ENCODE assay signal across 29 cellular contexts in genomic region chr11:74279256-74279655, GRCh38. TPM values are rescaled to one million over a fixed set of nuclear protein-coding genes. Genes with fewer than 3 reads are reported as not detected.
DNase-seq lines count a peak whose midpoint lies in the region; ATAC-seq, FAIRE-seq and TF ChIP-seq lines count a peak whose summit lies in the region.
"Had no signal": no experiment of that assay in that cellular context is flagged by ENCODE, and none has a peak within 500 bp of the region (broad histone marks: within the 10 kb centered on the region; RNA-seq: fewer than 3 reads in every experiment).

No MANE protein-coding gene starts in this region.

- no peak for TF ChIP-seq POLR2A in A549 (IDR thresholded peaks at IDR 0.05; ENCODE audit: low read length)

- no peaks in the 10 kb centered on the region for H3K9me3 Mint-ChIP-seq in osteocyte (ENCODE audit: unreplicated experiment)
- H3K9me3 Mint-ChIP-seq: activated CD4-positive, alpha-beta memory T cell treated with anti-CD3 and anti-CD28 coated beads, Interleukin-2, amount 10 ng/mL, durations not matched to agents 7 days and 5 days; activated naive CD8-positive, alpha-beta T cell treated with anti-CD3 and anti-CD28 coated beads, Interleukin-2, amount 50 U/mL, for 24 hours; IgD-negative memory B cell; immature natural killer cell; neural progenitor cell had no signal

- no peaks in the 10 kb centered on the region for H3K27me3 Mint-ChIP-seq in osteocyte (ENCODE audit: unreplicated experiment)
- H3K27me3 Mint-ChIP-seq: activated naive CD8-positive, alpha-beta T cell treated with anti-CD3 and anti-CD28 coated beads, Interleukin-2, amount 50 U/mL, for 24 hours had no signal

- no peak for TF ChIP-seq EP300 in A549 (IDR thresholded peaks at IDR 0.05)

- H3K4me3 ChIP-seq in A549 = peak overlapping the region; percentile 3; the same call in 1 of the 3 replicates
- H3K4me3 ChIP-seq in PC-9 = no peak overlapping the region
- H3K4me3 ChIP-seq in Karpas-422 (ENCODE audit: low read length) = no peak overlapping the region
- H3K4me3 ChIP-seq: colonic mucosa, mucosa of descending colon, neural progenitor cell, upper lobe of left lung had no signal

- intact Hi-C loops in PC-9 (cut with micrococcal nuclease; ENCODE audit: unreplicated experiment) (no loop called here), left colon (cut with DNase I, micrococcal nuclease) (no loop called here)

- BruUV-seq in PC-9 (replicated peaks; lab: Mats Ljungman, UMichigan) = no TSS peak

- H3K9ac ChIP-seq in Karpas-422 (ENCODE audit: low read length) = no peak overlapping the region
- H3K9ac ChIP-seq: neural progenitor cell had no signal

- H3K4me1 ChIP-seq in A549 (peaks cover 66% of the 10 kb centered on the region), PC-9 (replicated peaks; ENCODE audit: insufficient read depth) (peaks cover 25% of the 10 kb centered on the region), Karpas-422 (ENCODE audit: low read length) (no peaks in the 10 kb centered on the region)
- H3K4me1 ChIP-seq: colonic mucosa, neural progenitor cell had no signal

- H3K9me3 ChIP-seq in A549 (no peaks in the 10 kb centered on the region), PC-9 (ENCODE audit: insufficient read depth, low read depth) (no peaks in the 10 kb centered on the region), Karpas-422 (ENCODE audit: low read length) (no peaks in the 10 kb centered on the region)
- H3K9me3 ChIP-seq: colonic mucosa, mucosa of descending colon, upper lobe of left lung had no signal

- no peak for TF ChIP-seq CTCF in A549 (IDR thresholded peaks at IDR 0.05)
- TF ChIP-seq CTCF in PC-9 (conservative IDR thresholded peaks at IDR 0.05) = no peak
- TF ChIP-seq CTCF in osteocyte (IDR thresholded peaks at IDR 0.05) = no peak

- WGBS in A549 (ENCODE audit: missing lambda C conversion rate) = 15% methylated on average over 5 of the region's 5 CpGs

- DNase-seq in A549 (ENCODE audit: low read depth in 1 of 2, low spot score in 1 of 2) = peak in 1 of 2 experiments; percentile 70
- DNase-seq in PC-9 = no peak
- peak; percentile 25 for DNase-seq in fibroblast of gingiva (ENCODE audit: low read depth)
- DNase-seq in osteocyte (ENCODE audit: extremely low spot score, unreplicated experiment) = no peak
- DNase-seq in Karpas-422 = no peak
- no peak for DNase-seq in left colon
- DNase-seq: activated CD4-positive, alpha-beta memory T cell treated with anti-CD3 and anti-CD28 coated beads, Interleukin-2, amount 10 ng/mL, durations not matched to agents 7 days and 5 days; activated CD4-positive, CD25-positive, alpha-beta regulatory T cell; activated gamma-delta T cell; activated naive CD8-positive, alpha-beta T cell treated with anti-CD3 and anti-CD28 coated beads, Interleukin-2, amount 50 U/mL, for 24 hours; C1 segment of cervical spinal cord; Calu3; colonic mucosa; endodermal cell; immature natural killer cell; NCI-H146; NCI-H2171 treated with DMSO at 0.1 percent for 48 hours; NCI-H526 treated with DMSO at 0.1 percent for 48 hours; stimulated activated CD8-positive, alpha-beta memory T cell treated with anti-CD3 and anti-CD28 coated beads, Interleukin-4, amount 100 ng/mL, for 48 hours; upper lobe of left lung had no signal

- H3K36me3 Mint-ChIP-seq in osteocyte (ENCODE audit: unreplicated experiment) = no peaks in the 10 kb centered on the region
- H3K36me3 Mint-ChIP-seq: brain, IgD-negative memory B cell, immature natural killer cell, neural progenitor cell had no signal

- H3K4me2 ChIP-seq in A549 (peak overlapping the region; percentile 65), PC-9 (peak overlapping the region; percentile 26), Karpas-422 (ENCODE audit: low read depth, low read length, poor library complexity, severe bottlenecking) (no peak overlapping the region)
- H3K4me2 ChIP-seq: neural progenitor cell had no signal

- FAIRE-seq in A549 (lab: Jason Lieb, UNC) = no peak
- FAIRE-seq: A204.1, GM19239, H1 had no signal

- H3K4me3 Mint-ChIP-seq in osteocyte (ENCODE audit: unreplicated experiment) = no peak overlapping the region
- H3K4me3 Mint-ChIP-seq: activated CD4-positive, alpha-beta memory T cell treated with anti-CD3 and anti-CD28 coated beads, Interleukin-2, amount 10 ng/mL, durations not matched to agents 7 days and 5 days; activated naive CD8-positive, alpha-beta T cell treated with anti-CD3 and anti-CD28 coated beads, Interleukin-2, amount 50 U/mL, for 24 hours; brain; endodermal cell; IgD-negative memory B cell; immature natural killer cell; neural progenitor cell had no signal

- peak; percentile 57 to 66 for ATAC-seq in A549
- ATAC-seq in GM21737 (IDR thresholded peaks at IDR 0.05; ENCODE audit: unreplicated experiment) = no peak
- ATAC-seq in GM19395 (IDR thresholded peaks at IDR 0.05; ENCODE audit: unreplicated experiment) = no peak
- no peak for ATAC-seq in left colon
- ATAC-seq: activated naive CD8-positive, alpha-beta T cell treated with anti-CD3 and anti-CD28 coated beads, Interleukin-2, amount 50 U/mL, for 24 hours had no signal

- no peaks in the 10 kb centered on the region for H3K36me3 ChIP-seq in PC-9 (ENCODE audit: low read depth)
- H3K36me3 ChIP-seq in Karpas-422 (ENCODE audit: insufficient read depth, low read length) = no peaks in the 10 kb centered on the region
- H3K36me3 ChIP-seq: colonic mucosa, neural progenitor cell, upper lobe of left lung had no signal

- CTCF ChIA-PET in A549 (lab: Yijun Ruan, JAX) = interaction anchor here (0.9 to 6.0 kb wide), 5 partner anchors 24 to 461 kb away, joined by 3 to 32 read pairs (median 3); no protein-coding TSS in a partner anchor
- CTCF ChIA-PET in PC-9 (lab: Charles Lee) = interaction anchor here (0.6 to 1.0 kb wide), 4 partner anchors 24 to 281 kb away, joined by 3 read pairs; no protein-coding TSS in a partner anchor

- H3K27me3 ChIP-seq in PC-9 (ENCODE audit: insufficient read depth, low read depth) = no peaks in the 10 kb centered on the region
- no peaks in the 10 kb centered on the region for H3K27me3 ChIP-seq in Karpas-422 (ENCODE audit: low read length)
- H3K27me3 ChIP-seq: colonic mucosa, neural progenitor cell, upper lobe of left lung had no signal

- TF ChIP-seq RAD21 in A549 (conservative IDR thresholded peaks at IDR 0.05 in 1 of 2, IDR thresholded peaks at IDR 0.05 in 1 of 2) = no peak

- peaks cover 20% of the 10 kb centered on the region for H3K4me1 Mint-ChIP-seq in osteocyte (ENCODE audit: unreplicated experiment)
- H3K4me1 Mint-ChIP-seq: activated CD4-positive, alpha-beta memory T cell treated with anti-CD3 and anti-CD28 coated beads, Interleukin-2, amount 10 ng/mL, durations not matched to agents 7 days and 5 days; activated naive CD8-positive, alpha-beta T cell treated with anti-CD3 and anti-CD28 coated beads, Interleukin-2, amount 50 U/mL, for 24 hours; brain; endodermal cell; IgD-negative memory B cell; immature natural killer cell had no signal

- POLR2A ChIA-PET in A549 (lab: Yijun Ruan, JAX) (interaction anchor here (1.0 to 1.8 kb wide), 6 partner anchors 9 to 214 kb away, joined by 3 to 8 read pairs (median 6); partner anchors contain the start of gene PGM2L1), PC-9 (lab: Charles Lee; ENCODE audit: unreplicated experiment) (interaction anchor here (0.6 kb wide), 1 partner anchor 324 kb away, joined by 14 read pairs; no protein-coding TSS in a partner anchor)

- peak overlapping the region; percentile 94 to 98 for H3K27ac ChIP-seq in A549
- peak overlapping the region; percentile 27 for H3K27ac ChIP-seq in PC-9
- H3K27ac ChIP-seq in Karpas-422 (ENCODE audit: low read length) = no peak overlapping the region
- H3K27ac ChIP-seq: colonic mucosa, neural progenitor cell, upper lobe of left lung had no signal

- no peaks in the 10 kb centered on the region; the same call in 1 of the 2 replicates for H3K9me2 ChIP-seq in PC-9 (ENCODE audit: insufficient read depth)
- H3K9me2 ChIP-seq in Karpas-422 (replicated peaks; ENCODE audit: insufficient read depth, low read length) = no peaks in the 10 kb centered on the region

- peaks cover 11% of the 10 kb centered on the region; the same call in 1 of the 2 replicates for H3F3A ChIP-seq in PC-9 (ENCODE audit: insufficient read depth, low read depth)

- H3K79me2 ChIP-seq in PC-9 (ENCODE audit: low read depth) = no peaks in the 10 kb centered on the region
- H3K79me2 ChIP-seq in Karpas-422 (ENCODE audit: low read length) = no peaks in the 10 kb centered on the region

- H2AFZ ChIP-seq in PC-9 (no peak overlapping the region), Karpas-422 (ENCODE audit: low read length) (no peak overlapping the region)
- H2AFZ ChIP-seq: neural progenitor cell had no signal

- peak overlapping the region; percentile 44 for H3K27ac Mint-ChIP-seq in osteocyte (ENCODE audit: unreplicated experiment)
- H3K27ac Mint-ChIP-seq: activated CD4-positive, alpha-beta memory T cell treated with anti-CD3 and anti-CD28 coated beads, Interleukin-2, amount 10 ng/mL, durations not matched to agents 7 days and 5 days; activated naive CD8-positive, alpha-beta T cell treated with anti-CD3 and anti-CD28 coated beads, Interleukin-2, amount 50 U/mL, for 24 hours; brain; endodermal cell; IgD-negative memory B cell; immature natural killer cell; neural progenitor cell had no signal

- H4K20me1 ChIP-seq in PC-9 (ENCODE audit: insufficient read depth) (no peaks in the 10 kb centered on the region), Karpas-422 (ENCODE audit: insufficient read depth, low read depth, low read length) (no peaks in the 10 kb centered on the region)

TF ChIP-seq in A549, 52 proteins besides CTCF, POLR2A, EP300 and RAD21 (continues in another document):
- no peak for TF ChIP-seq EHF (CRISPR knock-in tag; IDR thresholded peaks at IDR 0.05)
- no peak for TF ChIP-seq MAFK (IDR thresholded peaks at IDR 0.05; ENCODE audit: partially characterized antibody)
- no peak for TF ChIP-seq CBX8 (IDR thresholded peaks at IDR 0.05)
- TF ChIP-seq TFCP2L1 (CRISPR knock-in tag; IDR thresholded peaks at IDR 0.05) = no peak
- peak; percentile 12; the same call in 1 of the 2 replicates for TF ChIP-seq HOXB13 (CRISPR knock-in tag; IDR thresholded peaks at IDR 0.05; ENCODE audit: low read depth)
- no peak; a peak in 1 of 4 replicates for TF ChIP-seq CEBPB (IDR thresholded peaks at IDR 0.05)
- peak in 1 of 2 experiments; percentile 0; a peak in 2 of 5 replicates for TF ChIP-seq JUN (IDR thresholded peaks at IDR 0.05)
- TF ChIP-seq FOSL2 (IDR thresholded peaks at IDR 0.05) = no peak
- TF ChIP-seq FOSL2 (CRISPR knock-in tag; IDR thresholded peaks at IDR 0.05) = no peak
- no peak for TF ChIP-seq ZSCAN20 (CRISPR knock-in tag; IDR thresholded peaks at IDR 0.05)
- no peak for TF ChIP-seq ZC3H11A (IDR thresholded peaks at IDR 0.05)

RNA-seq across cellular contexts. Expression of gene P4HA3, which starts 32.2 kb away (rescaled TPM):
- 50.4 and 58.5 TPM in 2 replicates for polyA plus RNA-seq in A549 (2011; rRNA removed)
- polyA plus RNA-seq in A549 (2012; cell fraction: cytosol; rRNA removed) = 24.8 and 28.3 TPM in 2 replicates
- polyA plus RNA-seq in A549 (2012; cell fraction: nucleus; rRNA removed) = 31.4 and 44.4 TPM in 2 replicates
- 32.3 to 53.1 TPM (median 48.1 TPM) in 3 replicates for polyA plus RNA-seq in A549 (2017; fragmentation: RNase III; extraction: RNeasy Plus Mini Kit Qiagen cat#74134 plus additional on column Dnase treatment)
- polyA minus RNA-seq in A549 (2011; rRNA and poly(A)+ RNA removed) = 24.5 and 33.6 TPM in 2 replicates
- 0.22 and 0.60 TPM in 2 replicates for total RNA-seq in PC-9 (2021)
- total RNA-seq in osteocyte = 6.1 and 6.4 TPM in 2 replicates
- not detected in 2 replicates for total RNA-seq in Karpas-422 (2014; rRNA removed; shearing (Covaris generic); ENCODE audit: low replicate concordance)
- total RNA-seq in left colon = under 1 TPM; 0.25 to 0.27 TPM
- total RNA-seq: activated CD4-positive, alpha-beta memory T cell treated with anti-CD3 and anti-CD28 coated beads, Interleukin-2, amount 10 ng/mL, durations not matched to agents 7 days and 5 days; Calu3; endodermal cell; H1 had no signal
- polyA plus RNA-seq: IgD-negative memory B cell, immature natural killer cell had no signal

Comparison
In these comparisons a context has a peak if more than half of its experiments do, and no peak if none do; other contexts are left out.
1. ATAC-seq: peak in A549 (2 of 2); none in GM21737 (single experiment), GM19395 (single experiment) and left colon (single experiment).